ENCODE assay signal across 9 cellular contexts in genomic region chr16:1474471-1474795, GRCh38. TPM values are rescaled to one million over a fixed set of nuclear protein-coding genes. Genes with fewer than 3 reads are reported as not detected.
A peak's percentile ranks its signal among the peaks of the same experiment; 100 is the strongest.
DNase-seq lines count a peak whose midpoint lies in the region; ATAC-seq and TF ChIP-seq lines count a peak whose summit lies in the region.
"Had no signal": no experiment of that assay in that cellular context is flagged by ENCODE, and none has a peak within 500 bp of the region (broad histone marks: within the 10 kb centered on the region; RNA-seq: fewer than 3 reads in every experiment).

No MANE protein-coding gene starts in this region.

- TF ChIP-seq POLR2A in GM18505 (IDR thresholded peaks at IDR 0.05; ENCODE audit: borderline replicate concordance, extremely low read depth, insufficient read depth, insufficient read length) = no peak

- H3K36me3 Mint-ChIP-seq in activated naive CD8-positive, alpha-beta T cell = no peaks in the 10 kb centered on the region

- H3K27me3 ChIP-seq in kidney epithelial cell (ENCODE audit: control insufficient read depth, insufficient read depth, low read length) = no peaks in the 10 kb centered on the region
- H3K27me3 ChIP-seq in thoracic aorta (replicated peaks; ENCODE audit: insufficient read depth) = no peaks in the 10 kb centered on the region

- H3K27ac ChIP-seq in thoracic aorta = peak overlapping the region; percentile 88 to 89

- no peaks in the 10 kb centered on the region for H3K9me3 Mint-ChIP-seq in activated naive CD8-positive, alpha-beta T cell (ENCODE audit: low read depth)

- TF ChIP-seq CTCF in kidney epithelial cell (IDR thresholded peaks at IDR 0.05; ENCODE audit: insufficient read depth, low read length, poor library complexity, severe bottlenecking) (no peak), thoracic aorta (IDR thresholded peaks at IDR 0.05) (no peak)

- DNase-seq in kidney epithelial cell (ENCODE audit: low read depth) (no peak), thoracic aorta (ENCODE audit: low spot score) (no peak), dermis blood vessel endothelial cell (no peak), T-helper 9 cell (no peak)

- no peaks in the 10 kb centered on the region for H3K9me3 ChIP-seq in thoracic aorta

- H3K36me3 ChIP-seq in kidney epithelial cell (ENCODE audit: control insufficient read depth, insufficient read depth, low read length) (no peaks in the 10 kb centered on the region), thoracic aorta (no peaks in the 10 kb centered on the region)

- H3K27me3 Mint-ChIP-seq in activated naive CD8-positive, alpha-beta T cell = no peaks in the 10 kb centered on the region

- peaks cover 12 to 24% of the 10 kb centered on the region in 2 donors for H3K4me1 ChIP-seq in thoracic aorta (ENCODE audit: control insufficient read depth in 1 of 2, low read depth in 2 of 2)

- H3K4me3 ChIP-seq in kidney epithelial cell (ENCODE audit: low read depth, low read length) (peak overlapping the region; percentile 84), thoracic aorta (peak overlapping the region; percentile 96)

- ATAC-seq in GM18505 (IDR thresholded peaks at IDR 0.05; ENCODE audit: unreplicated experiment) (peak; percentile 31), HG02852 (IDR thresholded peaks at IDR 0.05; ENCODE audit: unreplicated experiment) (peak; percentile 25), thoracic aorta (ENCODE audit: insufficient number of reproducible peaks, low FRiP score, low read depth) (no peak), HG02884 (IDR thresholded peaks at IDR 0.05; ENCODE audit: unreplicated experiment) (no peak)

- H3K27ac Mint-ChIP-seq in activated naive CD8-positive, alpha-beta T cell = peak overlapping the region; percentile 76

- peak overlapping the region; percentile 86 for H3K4me3 Mint-ChIP-seq in activated naive CD8-positive, alpha-beta T cell

- peaks cover 35% of the 10 kb centered on the region for H3K4me1 Mint-ChIP-seq in activated naive CD8-positive, alpha-beta T cell (ENCODE audit: low read depth)

RNA-seq across cellular contexts. Expression of gene CLCN7, which starts 0.4 kb away (rescaled TPM):
- 116 and 186 TPM in 2 replicates for total RNA-seq in kidney epithelial cell
- 10 to 100 TPM; 43.3 to 47.0 TPM for total RNA-seq in thoracic aorta
- 69.9 and 96.7 TPM in 2 replicates for total RNA-seq in dermis blood vessel endothelial cell

RNA-seq across cellular contexts. Expression of gene PTX4, which starts 14.3 kb away (rescaled TPM):
- not detected in 2 replicates for total RNA-seq in kidney epithelial cell
- total RNA-seq in thoracic aorta = under 1 TPM in 1 of 2 donors, not detected in 1; 0.78 TPM
- total RNA-seq in dermis blood vessel endothelial cell = 0.09 TPM in 1 of 2 replicates, not detected in the other
- total RNA-seq: subcutaneous adipose tissue had no signal

RNA-seq across cellular contexts. Expression of gene TELO2, which starts 18.7 kb away (rescaled TPM):
- 23.1 and 28.1 TPM in 2 replicates for total RNA-seq in kidney epithelial cell
- total RNA-seq in thoracic aorta = 10 to 100 TPM; 24.8 to 27.9 TPM
- 19.7 and 21.3 TPM in 2 replicates for total RNA-seq in dermis blood vessel endothelial cell

RNA-seq across cellular contexts. Expression of gene CCDC154, which starts 30.1 kb away (rescaled TPM):
- 0.08 and 0.14 TPM in 2 replicates for total RNA-seq in kidney epithelial cell
- under 1 TPM; 0.63 to 0.81 TPM for total RNA-seq in thoracic aorta
- total RNA-seq in dermis blood vessel endothelial cell = 0.09 and 0.34 TPM in 2 replicates

RNA-seq across cellular contexts. Expression of gene PERCC1, which starts 43.6 kb away (rescaled TPM):
- total RNA-seq in kidney epithelial cell = not detected in 2 replicates
- total RNA-seq in thoracic aorta = not detected
- total RNA-seq in dermis blood vessel endothelial cell = not detected in 2 replicates
- total RNA-seq: subcutaneous adipose tissue had no signal

Comparison
In these comparisons a context has a peak if more than half of its experiments do, and no peak if none do; other contexts are left out.
1. ATAC-seq: peak in GM18505 (single experiment) and HG02852 (single experiment); none in thoracic aorta (single experiment) and HG02884 (single experiment).